In the genomic region with DNA sequence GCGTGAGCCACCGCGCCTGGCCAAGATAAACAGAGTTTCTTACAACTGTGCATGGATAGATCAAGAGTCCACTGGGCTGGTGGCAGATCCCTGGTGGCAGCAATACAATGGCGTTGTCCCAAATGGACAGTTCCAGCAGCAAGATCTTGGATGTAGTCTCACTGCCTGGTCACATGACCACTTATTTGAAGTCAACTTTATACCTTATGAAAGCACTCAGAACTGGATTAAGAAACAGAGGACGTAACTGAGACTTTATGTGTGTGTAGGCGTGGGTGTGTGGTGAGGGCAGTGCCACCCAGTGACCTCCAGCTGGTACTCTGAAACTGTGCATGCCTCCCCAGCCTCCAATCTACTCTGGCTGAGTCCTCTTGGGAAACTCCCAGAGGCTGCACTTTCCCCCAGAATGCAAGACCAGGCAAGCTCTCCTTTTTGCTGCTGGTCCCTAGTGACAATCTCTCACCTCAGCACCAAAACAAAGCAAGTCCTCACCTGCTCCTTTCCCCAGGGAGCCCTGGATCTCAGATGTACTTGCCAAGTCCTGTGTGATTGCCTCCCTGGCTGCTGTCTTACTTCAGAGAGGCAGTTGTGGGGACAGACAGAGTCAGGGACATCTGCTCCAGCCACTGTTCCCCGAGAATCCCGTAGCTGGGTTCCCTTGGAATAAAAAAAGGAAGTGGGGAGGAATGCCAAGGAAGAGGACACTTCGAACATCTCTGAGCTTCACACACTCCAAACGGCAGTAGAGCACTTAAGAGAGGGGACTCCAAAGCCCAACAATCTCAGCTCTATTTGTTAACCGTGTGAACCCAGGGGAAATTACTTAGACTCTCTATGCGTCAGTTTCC, we compare ENCODE assay signal across 12 cellular contexts. TPM values are rescaled to one million over a fixed set of nuclear protein-coding genes. Genes with fewer than 3 reads are reported as not detected.
DNase-seq lines count a peak whose midpoint lies in the region; ATAC-seq and TF ChIP-seq lines count a peak whose summit lies in the region.
"Had no signal": no experiment of that assay in that cellular context is flagged by ENCODE, and none has a peak within 500 bp of the region (broad histone marks: within the 10 kb centered on the region; RNA-seq: fewer than 3 reads in every experiment).

No MANE protein-coding gene starts in this region.

- H3K36me3 Mint-ChIP-seq in endothelial cell (ENCODE audit: low read depth, unreplicated experiment) = no peaks in the 10 kb centered on the region

- DNase-seq in left cardiac atrium (no peak), left ventricle myocardium superior (no peak), NCI-H526 treated with DMSO at 0.1 percent for 48 hours (lab: John Stamatoyannopoulos, UW) (peak; percentile 16), kidney tubule cell (ENCODE audit: low spot score) (peak; percentile 38), ureter (ENCODE audit: low spot score) (peak; percentile 71), endothelial cell (ENCODE audit: low spot score) (no peak)
- DNase-seq: central memory CD4-positive, alpha-beta T cell; left ventricle myocardium inferior; psoas muscle had no signal

- no peak for TF ChIP-seq CTCF in endothelial cell (IDR thresholded peaks at IDR 0.05; ENCODE audit: unreplicated experiment)

- H3K27me3 Mint-ChIP-seq in endothelial cell (ENCODE audit: unreplicated experiment) = peaks cover 3% of the 10 kb centered on the region

- no peak overlapping the region for H3K27ac Mint-ChIP-seq in endothelial cell (ENCODE audit: unreplicated experiment)

- no peak overlapping the region for H3K4me3 Mint-ChIP-seq in endothelial cell (ENCODE audit: unreplicated experiment)

- H3K4me1 Mint-ChIP-seq in endothelial cell (ENCODE audit: unreplicated experiment) = peaks cover 18% of the 10 kb centered on the region

- intact Hi-C loops in left cardiac atrium (cut with DNase I) (no loop called here), left ventricle myocardium superior (cut with micrococcal nuclease) (no loop called here)

- peak; percentile 33 to 66 for ATAC-seq in left cardiac atrium
- ATAC-seq in left ventricle myocardium superior = no peak
- ATAC-seq in GM19324 (IDR thresholded peaks at IDR 0.05; ENCODE audit: low FRiP score, unreplicated experiment) = no peak
- no peak for ATAC-seq in HG03175 (IDR thresholded peaks at IDR 0.05; ENCODE audit: unreplicated experiment)

- H3K9me3 Mint-ChIP-seq in endothelial cell (ENCODE audit: unreplicated experiment) = no peaks in the 10 kb centered on the region

RNA-seq across cellular contexts. Expression of gene ST6GALNAC2, which starts 11.7 kb away (rescaled TPM):
- total RNA-seq in left cardiac atrium (1 to 10 TPM; 5.0 to 5.1 TPM), left ventricle myocardium superior (5.1 TPM), ureter (28.7 TPM), endothelial cell (ENCODE audit: unreplicated experiment) (2.2 TPM)
- total RNA-seq: HT1080 had no signal

RNA-seq across cellular contexts. Expression of gene ST6GALNAC1, which starts 46.2 kb away (rescaled TPM):
- total RNA-seq in left cardiac atrium (1 to 10 TPM; 2.4 TPM), left ventricle myocardium superior (3.8 TPM), ureter (11.3 TPM), endothelial cell (ENCODE audit: unreplicated experiment) (0.77 TPM)
- total RNA-seq: HT1080 had no signal

RNA-seq across cellular contexts. Expression of gene PRCD, which starts 57.5 kb away (rescaled TPM):
- 1 to 10 TPM; 5.5 to 7.7 TPM for total RNA-seq in left cardiac atrium
- total RNA-seq in left ventricle myocardium superior = 4.3 TPM
- total RNA-seq in ureter = 11.5 TPM
- total RNA-seq in endothelial cell (ENCODE audit: unreplicated experiment) = 0.54 TPM
- total RNA-seq: HT1080 had no signal

RNA-seq across cellular contexts. Expression of gene CYGB, which starts 59.9 kb away (rescaled TPM):
- 10 to 100 TPM; 45.7 to 70.8 TPM for total RNA-seq in left cardiac atrium
- total RNA-seq in left ventricle myocardium superior = 28.0 TPM
- total RNA-seq in ureter = 24.6 TPM
- 0.51 TPM for total RNA-seq in endothelial cell (ENCODE audit: unreplicated experiment)

Comparison
In these comparisons a context has a peak if more than half of its experiments do, and no peak if none do; other contexts are left out.
1. ATAC-seq: peak in left cardiac atrium (2 of 2); none in left ventricle myocardium superior (single experiment), GM19324 (single experiment) and HG03175 (single experiment).
2. DNase-seq: peak in NCI-H526 treated with DMSO at 0.1 percent for 48 hours (single experiment), kidney tubule cell (single experiment) and ureter (single experiment); none in left cardiac atrium (single experiment), left ventricle myocardium superior (single experiment) and endothelial cell (single experiment).